In the genomic region with DNA sequence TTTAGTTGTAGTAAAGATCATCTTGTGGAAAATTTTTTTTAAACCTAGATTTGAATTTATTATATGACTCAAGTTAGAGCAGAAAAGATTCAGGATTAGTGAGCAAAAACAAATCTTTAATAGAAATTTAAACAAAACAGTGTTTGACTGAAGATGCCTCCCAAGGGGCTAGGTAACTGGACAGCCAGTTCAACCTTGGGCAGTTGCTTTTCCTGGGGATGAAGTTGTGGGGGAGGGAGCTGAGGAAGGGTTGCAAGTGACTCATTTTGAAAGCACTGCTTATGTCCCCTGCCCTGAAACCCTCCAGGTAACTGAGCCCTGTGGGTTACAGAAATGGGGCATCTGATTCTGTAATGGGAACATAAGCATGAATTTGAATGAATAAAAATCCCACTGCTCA, we compare ENCODE assay signal across 9 cellular contexts. TPM values are rescaled to one million over a fixed set of nuclear protein-coding genes. Genes with fewer than 3 reads are reported as not detected.
A peak's percentile ranks its signal among the peaks of the same experiment; 100 is the strongest.
DNase-seq lines count a peak whose midpoint lies in the region; ATAC-seq and TF ChIP-seq lines count a peak whose summit lies in the region.
"Had no signal": no experiment of that assay in that cellular context is flagged by ENCODE, and none has a peak within 500 bp of the region (broad histone marks: within the 10 kb centered on the region; RNA-seq: fewer than 3 reads in every experiment).

No MANE protein-coding gene starts in this region.

- TF ChIP-seq EP300 in tibial nerve (IDR thresholded peaks at IDR 0.05) = no peak

- H3K27me3 Mint-ChIP-seq in activated naive CD8-positive, alpha-beta T cell treated with anti-CD3 and anti-CD28 coated beads, Interleukin-2, amount 50 U/mL, for 24 hours = no peaks in the 10 kb centered on the region

- ATAC-seq in HG03342 (IDR thresholded peaks at IDR 0.05; ENCODE audit: unreplicated experiment) = peak; percentile 57
- peak; percentile 48 for ATAC-seq in activated naive CD8-positive, alpha-beta T cell treated with anti-CD3 and anti-CD28 coated beads, Interleukin-2, amount 50 U/mL, for 24 hours

- H3K36me3 ChIP-seq in tibial nerve = no peaks in the 10 kb centered on the region

- TF ChIP-seq POLR2A in tibial nerve (IDR thresholded peaks at IDR 0.05) = no peak

- H3K9me3 ChIP-seq in tibial nerve = no peaks in the 10 kb centered on the region

- no peak overlapping the region for H3K4me3 Mint-ChIP-seq in activated naive CD8-positive, alpha-beta T cell treated with anti-CD3 and anti-CD28 coated beads, Interleukin-2, amount 50 U/mL, for 24 hours

- peak overlapping the region in 1 of 4 donors; percentile 57 for H3K27ac ChIP-seq in tibial nerve

- H3K4me3 ChIP-seq in tibial nerve = no peak overlapping the region

- peak overlapping the region; percentile 84 for H3K27ac Mint-ChIP-seq in activated naive CD8-positive, alpha-beta T cell treated with anti-CD3 and anti-CD28 coated beads, Interleukin-2, amount 50 U/mL, for 24 hours

- H3K9me3 Mint-ChIP-seq in activated naive CD8-positive, alpha-beta T cell treated with anti-CD3 and anti-CD28 coated beads, Interleukin-2, amount 50 U/mL, for 24 hours = no peaks in the 10 kb centered on the region

- peak; percentile 7 for DNase-seq in stimulated activated CD4-positive, alpha-beta T cell treated with anti-CD3 and anti-CD28 coated beads, Interleukin-15, amount 100 ng/mL, for 24 hours
- no peak for DNase-seq in stimulated activated CD4-positive, alpha-beta T cell treated with anti-CD3 and anti-CD28 coated beads, Interleukin-4, amount 100 ng/mL, for 4 hours
- peak; percentile 16 for DNase-seq in activated naive CD8-positive, alpha-beta T cell treated with anti-CD3 and anti-CD28 coated beads, Interleukin-2, amount 50 U/mL, for 24 hours
- DNase-seq in Ammon's horn (ENCODE audit: low spot score) (no peak), NCI-H345 treated with DMSO at 0.1 percent for 48 hours (lab: John Stamatoyannopoulos, UW; ENCODE audit: unreplicated experiment) (no peak), H4 (ENCODE audit: low spot score) (no peak), tibial nerve (ENCODE audit: low spot score in 2 of 2) (no peak)
- DNase-seq: DMS79 had no signal

- no peak for TF ChIP-seq CTCF in tibial nerve (IDR thresholded peaks at IDR 0.05)

- H3K4me1 Mint-ChIP-seq in activated naive CD8-positive, alpha-beta T cell treated with anti-CD3 and anti-CD28 coated beads, Interleukin-2, amount 50 U/mL, for 24 hours = peaks cover 37% of the 10 kb centered on the region

- peaks cover 0 to 15% (median 4%) of the 10 kb centered on the region in 4 donors for H3K4me1 ChIP-seq in tibial nerve

- no peaks in the 10 kb centered on the region for H3K27me3 ChIP-seq in tibial nerve

- no peaks in the 10 kb centered on the region for H3K36me3 Mint-ChIP-seq in activated naive CD8-positive, alpha-beta T cell treated with anti-CD3 and anti-CD28 coated beads, Interleukin-2, amount 50 U/mL, for 24 hours (ENCODE audit: low read depth)

RNA-seq across cellular contexts. Expression of a gene that starts 13.1 kb away (rescaled TPM):
- 0.64 and 1.8 TPM in 2 replicates for total RNA-seq in H4 (2014; rRNA removed; shearing (Covaris generic))
- total RNA-seq in tibial nerve = 1 to 10 TPM in 3 of 4 donors, under 1 TPM in 1; 0.87 to 6.7 (median 2.1) TPM

Comparison
In these comparisons a context has a peak if more than half of its experiments do, and no peak if none do; other contexts are left out.
1. DNase-seq: peak in stimulated activated CD4-positive, alpha-beta T cell treated with anti-CD3 and anti-CD28 coated beads, Interleukin-15, amount 100 ng/mL, for 24 hours (single experiment) and activated naive CD8-positive, alpha-beta T cell treated with anti-CD3 and anti-CD28 coated beads, Interleukin-2, amount 50 U/mL, for 24 hours (single experiment); none in stimulated activated CD4-positive, alpha-beta T cell treated with anti-CD3 and anti-CD28 coated beads, Interleukin-4, amount 100 ng/mL, for 4 hours (0 of 2), Ammon's horn (single experiment), NCI-H345 treated with DMSO at 0.1 percent for 48 hours (single experiment), H4 (single experiment) and tibial nerve (0 of 2).